ENCODE assay signal across 8 cellular contexts in the genomic region with DNA sequence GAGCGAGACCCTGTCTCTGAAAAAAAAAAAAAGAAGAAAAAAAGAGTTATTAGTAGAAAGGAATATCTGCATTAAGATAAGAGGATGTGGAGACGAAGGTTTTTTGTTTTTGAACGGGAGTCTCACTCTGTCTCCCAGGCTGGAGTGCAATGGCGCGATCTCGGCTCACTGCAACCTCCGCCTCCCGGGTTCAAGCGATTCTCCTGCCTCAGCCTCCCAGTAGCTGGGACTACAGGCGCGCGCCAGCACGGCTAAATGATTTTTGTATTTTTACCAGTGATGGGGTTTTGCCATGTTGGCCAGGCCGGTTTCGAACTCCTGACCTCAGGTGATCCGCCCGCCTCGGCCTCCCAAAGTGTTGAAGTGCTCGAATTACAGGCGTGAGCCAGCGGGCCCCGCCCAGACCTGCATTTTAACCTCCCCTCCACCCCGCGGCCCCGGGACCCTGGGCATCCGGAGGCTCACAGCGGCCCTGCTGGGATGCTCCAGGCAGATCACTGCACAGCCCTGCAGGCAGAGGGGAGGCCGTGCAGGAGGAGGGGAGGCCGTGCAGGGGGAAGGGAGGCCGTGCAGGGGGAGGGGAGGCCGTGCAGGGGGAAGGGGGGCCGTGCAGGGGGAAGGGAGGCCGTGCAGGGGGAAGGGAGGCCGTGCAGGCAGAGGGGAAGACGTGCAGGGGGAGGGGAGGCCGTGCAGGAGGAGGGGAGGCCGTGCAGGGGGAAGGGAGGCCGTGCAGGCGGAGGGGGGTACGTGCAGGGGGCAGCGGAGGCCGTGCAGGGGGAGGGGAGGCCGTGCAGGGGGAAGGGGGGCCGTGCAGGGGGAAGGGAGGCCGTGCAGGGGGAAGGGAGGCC. TPM values are rescaled to one million over a fixed set of nuclear protein-coding genes. Genes with fewer than 3 reads are reported as not detected.
DNase-seq lines count a peak whose midpoint lies in the region; ATAC-seq and TF ChIP-seq lines count a peak whose summit lies in the region.
"Not testable (repeated sequence)": the region's sequence is repeated elsewhere in the genome, so short reads cannot be mapped to it uniquely, and the experiment has no call there.

No MANE protein-coding gene starts in this region.

- peaks cover 8 to 53% (median 20%) of the 10 kb centered on the region in 3 donors for H3K4me1 Mint-ChIP-seq in CD8-positive, alpha-beta memory T cell
- H3K4me1 Mint-ChIP-seq in T-helper 1 cell treated with Interleukin-12 subunit alpha and Interleukin-12 subunit beta and Interleukin-4 antibody, amounts not matched to agents 30 μg/mL and 1 μg/mL, for 36 hours (ENCODE audit: low read depth) = peaks cover 12% of the 10 kb centered on the region
- H3K4me1 Mint-ChIP-seq in activated T-helper 1 cell treated with anti-CD3 and anti-CD28 coated beads, Interleukin-12 subunit alpha, Interleukin-12 subunit beta, Interleukin-2, Interleukin-4 antibody, amounts not matched to agents 30 ng/mL and 10 ng/mL and 1 ng/mL, durations not matched to agents 14 hours and 24 hours and 36 hours (ENCODE audit: low read depth) = not testable (repeated sequence)
- H3K4me1 Mint-ChIP-seq in dendritic cell treated with granulocyte-macrophage colony-stimulating factor and Interleukin-4, amounts not matched to agents 40 ng/mL and 50 ng/mL, for 4 days (ENCODE audit: low read depth) = peaks cover 41% of the 10 kb centered on the region
- H3K4me1 Mint-ChIP-seq in nephron progenitor cell = peaks cover 36% of the 10 kb centered on the region

- not testable (repeated sequence) for H3K4me3 ChIP-seq in CD8-positive, alpha-beta memory T cell (ENCODE audit: low read length); left lung
- H3K4me3 ChIP-seq in HUES6 (ENCODE audit: low read depth, low read length) (peak overlapping the region; percentile 35; the same call in 1 of the 2 replicates), thymus (ENCODE audit: low read length) (peak overlapping the region; percentile 18)

- H3K27me3 Mint-ChIP-seq in CD8-positive, alpha-beta memory T cell; T-helper 1 cell treated with Interleukin-12 subunit alpha and Interleukin-12 subunit beta and Interleukin-4 antibody, amounts not matched to agents 30 μg/mL and 1 μg/mL, for 36 hours (ENCODE audit: low read depth); activated T-helper 1 cell treated with anti-CD3 and anti-CD28 coated beads, Interleukin-12 subunit alpha, Interleukin-12 subunit beta, Interleukin-2, Interleukin-4 antibody, amounts not matched to agents 30 ng/mL and 10 ng/mL and 1 ng/mL, durations not matched to agents 14 hours and 24 hours and 36 hours (ENCODE audit: insufficient read depth); dendritic cell treated with granulocyte-macrophage colony-stimulating factor and Interleukin-4, amounts not matched to agents 40 ng/mL and 50 ng/mL, for 4 days: not testable (repeated sequence)
- H3K27me3 Mint-ChIP-seq in nephron progenitor cell (ENCODE audit: low read depth, poor library complexity) = peaks cover 22% of the 10 kb centered on the region

- DNase-seq in CD8-positive, alpha-beta memory T cell; activated T-helper 1 cell treated with anti-CD3 and anti-CD28 coated beads, Interleukin-12 subunit alpha, Interleukin-12 subunit beta, Interleukin-2, Interleukin-4 antibody, amounts not matched to agents 30 ng/mL and 10 ng/mL and 1 ng/mL, durations not matched to agents 14 hours and 24 hours and 36 hours (ENCODE audit: low spot score); nephron progenitor cell: not testable (repeated sequence)
- DNase-seq in left lung = peak; percentile 32 to 71

- H3K36me3 Mint-ChIP-seq in CD8-positive, alpha-beta memory T cell; T-helper 1 cell treated with Interleukin-12 subunit alpha and Interleukin-12 subunit beta and Interleukin-4 antibody, amounts not matched to agents 30 μg/mL and 1 μg/mL, for 36 hours (ENCODE audit: low read depth); activated T-helper 1 cell treated with anti-CD3 and anti-CD28 coated beads, Interleukin-12 subunit alpha, Interleukin-12 subunit beta, Interleukin-2, Interleukin-4 antibody, amounts not matched to agents 30 ng/mL and 10 ng/mL and 1 ng/mL, durations not matched to agents 14 hours and 24 hours and 36 hours (ENCODE audit: low read depth): not testable (repeated sequence)
- peaks cover 26% of the 10 kb centered on the region for H3K36me3 Mint-ChIP-seq in dendritic cell treated with granulocyte-macrophage colony-stimulating factor and Interleukin-4, amounts not matched to agents 40 ng/mL and 50 ng/mL, for 4 days (ENCODE audit: low read depth)
- H3K36me3 Mint-ChIP-seq in nephron progenitor cell (ENCODE audit: low read depth) = peaks cover 16% of the 10 kb centered on the region

- H3K27ac ChIP-seq in CD8-positive, alpha-beta memory T cell (ENCODE audit: low read depth, low read length); HUES6 (ENCODE audit: low read depth, low read length); left lung: not testable (repeated sequence)
- peak overlapping the region; percentile 18 for H3K27ac ChIP-seq in thymus (ENCODE audit: low read depth)

- H3K9me3 ChIP-seq in CD8-positive, alpha-beta memory T cell (ENCODE audit: low read length); HUES6 (ENCODE audit: control insufficient read depth, insufficient read depth, low read depth, low read length); left lung; thymus (ENCODE audit: control insufficient read depth): not testable (repeated sequence)

- H3K27ac Mint-ChIP-seq in CD8-positive, alpha-beta memory T cell; activated T-helper 1 cell treated with anti-CD3 and anti-CD28 coated beads, Interleukin-12 subunit alpha, Interleukin-12 subunit beta, Interleukin-2, Interleukin-4 antibody, amounts not matched to agents 30 ng/mL and 10 ng/mL and 1 ng/mL, durations not matched to agents 14 hours and 24 hours and 36 hours; dendritic cell treated with granulocyte-macrophage colony-stimulating factor and Interleukin-4, amounts not matched to agents 40 ng/mL and 50 ng/mL, for 4 days; nephron progenitor cell: not testable (repeated sequence)
- H3K27ac Mint-ChIP-seq in T-helper 1 cell treated with Interleukin-12 subunit alpha and Interleukin-12 subunit beta and Interleukin-4 antibody, amounts not matched to agents 30 μg/mL and 1 μg/mL, for 36 hours = peak overlapping the region; percentile 52

- H3K9me3 Mint-ChIP-seq in CD8-positive, alpha-beta memory T cell; T-helper 1 cell treated with Interleukin-12 subunit alpha and Interleukin-12 subunit beta and Interleukin-4 antibody, amounts not matched to agents 30 μg/mL and 1 μg/mL, for 36 hours; activated T-helper 1 cell treated with anti-CD3 and anti-CD28 coated beads, Interleukin-12 subunit alpha, Interleukin-12 subunit beta, Interleukin-2, Interleukin-4 antibody, amounts not matched to agents 30 ng/mL and 10 ng/mL and 1 ng/mL, durations not matched to agents 14 hours and 24 hours and 36 hours; dendritic cell treated with granulocyte-macrophage colony-stimulating factor and Interleukin-4, amounts not matched to agents 40 ng/mL and 50 ng/mL, for 4 days; nephron progenitor cell: not testable (repeated sequence)

- peak overlapping the region in 5 of 7 donors; percentile 20 to 68 (median 46) for H3K4me3 Mint-ChIP-seq in CD8-positive, alpha-beta memory T cell
- H3K4me3 Mint-ChIP-seq in T-helper 1 cell treated with Interleukin-12 subunit alpha and Interleukin-12 subunit beta and Interleukin-4 antibody, amounts not matched to agents 30 μg/mL and 1 μg/mL, for 36 hours = peak overlapping the region; percentile 31
- H3K4me3 Mint-ChIP-seq in activated T-helper 1 cell treated with anti-CD3 and anti-CD28 coated beads, Interleukin-12 subunit alpha, Interleukin-12 subunit beta, Interleukin-2, Interleukin-4 antibody, amounts not matched to agents 30 ng/mL and 10 ng/mL and 1 ng/mL, durations not matched to agents 14 hours and 24 hours and 36 hours = peak overlapping the region; percentile 42
- H3K4me3 Mint-ChIP-seq in dendritic cell treated with granulocyte-macrophage colony-stimulating factor and Interleukin-4, amounts not matched to agents 40 ng/mL and 50 ng/mL, for 4 days = peak overlapping the region; percentile 39
- peak overlapping the region; percentile 72 for H3K4me3 Mint-ChIP-seq in nephron progenitor cell

- not testable (repeated sequence) for H3K4me1 ChIP-seq in CD8-positive, alpha-beta memory T cell (ENCODE audit: insufficient read depth, low read length); thymus (ENCODE audit: control insufficient read depth, insufficient read depth, low read length)
- H3K4me1 ChIP-seq in HUES6 (ENCODE audit: control insufficient read depth, insufficient read depth, low read length) (peaks cover 13% of the 10 kb centered on the region), left lung (peaks cover 8 to 15% of the 10 kb centered on the region in 2 donors)

- TF ChIP-seq CTCF in left lung (IDR thresholded peaks at IDR 0.05); nephron progenitor cell (IDR thresholded peaks at IDR 0.05): not testable (repeated sequence)

- not testable (repeated sequence) for H3K27me3 ChIP-seq in CD8-positive, alpha-beta memory T cell (ENCODE audit: insufficient read depth, low read length, poor library complexity, severe bottlenecking); HUES6 (ENCODE audit: control insufficient read depth, insufficient read depth, low read length); left lung
- H3K27me3 ChIP-seq in thymus (ENCODE audit: control insufficient read depth, insufficient read depth) = peaks cover 18% of the 10 kb centered on the region

- not testable (repeated sequence) for H3K36me3 ChIP-seq in CD8-positive, alpha-beta memory T cell (ENCODE audit: insufficient read depth, low read length); left lung; thymus (ENCODE audit: control insufficient read depth, insufficient read depth)
- peaks cover 15% of the 10 kb centered on the region for H3K36me3 ChIP-seq in HUES6 (ENCODE audit: control insufficient read depth, insufficient read depth, low read length)

- ATAC-seq in left lung = not testable (repeated sequence)

- POLR2A ChIA-PET in CD8-positive, alpha-beta memory T cell (lab: Charles Lee) = not testable (repeated sequence)

- CTCF ChIA-PET in CD8-positive, alpha-beta memory T cell (lab: Charles Lee) = not testable (repeated sequence)

- intact Hi-C loops in activated T-helper 1 cell treated with anti-CD3 and anti-CD28 coated beads, Interleukin-12 subunit alpha, Interleukin-12 subunit beta, Interleukin-2, Interleukin-4 antibody, amounts not matched to agents 30 ng/mL and 10 ng/mL and 1 ng/mL, durations not matched to agents 14 hours and 24 hours and 36 hours (cut with micrococcal nuclease) = loop anchor here (5.0 kb wide), 1 partner anchor 927 kb away; no protein-coding TSS in a partner anchor
- intact Hi-C loops in dendritic cell treated with granulocyte-macrophage colony-stimulating factor and Interleukin-4, amounts not matched to agents 40 ng/mL and 50 ng/mL, for 4 days (cut with micrococcal nuclease) = loop anchor here (5.0 kb wide), 1 partner anchor 107 kb away; a partner anchor contains a TSS
- intact Hi-C loops in left lung (cut with DNase I) = not testable (repeated sequence)

- 54% methylated on average over 42 of the region's 45 CpGs for WGBS in thymus

- not testable (repeated sequence) for H3K9ac ChIP-seq in HUES6 (ENCODE audit: low read length)

RNA-seq across cellular contexts. Expression of a gene that starts 1.2 kb away (rescaled TPM):
- 10 to 100 TPM; 28.5 to 30.6 TPM for total RNA-seq in CD8-positive, alpha-beta memory T cell
- 4.6 TPM for polyA plus RNA-seq in CD8-positive, alpha-beta memory T cell
- total RNA-seq in activated T-helper 1 cell treated with anti-CD3 and anti-CD28 coated beads, Interleukin-12 subunit alpha, Interleukin-12 subunit beta, Interleukin-2, Interleukin-4 antibody, amounts not matched to agents 30 ng/mL and 10 ng/mL and 1 ng/mL, durations not matched to agents 14 hours and 24 hours and 36 hours = 53.3 and 55.0 TPM in 2 replicates
- total RNA-seq in left lung = 10 to 100 TPM; 17.0 to 17.8 TPM
- 11.7 TPM for polyA plus RNA-seq in thymus

RNA-seq across cellular contexts. Expression of a gene that starts 38.6 kb away (rescaled TPM):
- total RNA-seq in CD8-positive, alpha-beta memory T cell = 10 to 100 TPM; 77.8 to 78.5 TPM
- 55.7 TPM for polyA plus RNA-seq in CD8-positive, alpha-beta memory T cell
- total RNA-seq in activated T-helper 1 cell treated with anti-CD3 and anti-CD28 coated beads, Interleukin-12 subunit alpha, Interleukin-12 subunit beta, Interleukin-2, Interleukin-4 antibody, amounts not matched to agents 30 ng/mL and 10 ng/mL and 1 ng/mL, durations not matched to agents 14 hours and 24 hours and 36 hours = 68.3 and 69.5 TPM in 2 replicates
- 10 to 100 TPM; 41.0 to 57.8 TPM for total RNA-seq in left lung
- polyA plus RNA-seq in thymus = 64.9 TPM
